8 cellular contexts compared by ENCODE assay signal in the genomic region with DNA sequence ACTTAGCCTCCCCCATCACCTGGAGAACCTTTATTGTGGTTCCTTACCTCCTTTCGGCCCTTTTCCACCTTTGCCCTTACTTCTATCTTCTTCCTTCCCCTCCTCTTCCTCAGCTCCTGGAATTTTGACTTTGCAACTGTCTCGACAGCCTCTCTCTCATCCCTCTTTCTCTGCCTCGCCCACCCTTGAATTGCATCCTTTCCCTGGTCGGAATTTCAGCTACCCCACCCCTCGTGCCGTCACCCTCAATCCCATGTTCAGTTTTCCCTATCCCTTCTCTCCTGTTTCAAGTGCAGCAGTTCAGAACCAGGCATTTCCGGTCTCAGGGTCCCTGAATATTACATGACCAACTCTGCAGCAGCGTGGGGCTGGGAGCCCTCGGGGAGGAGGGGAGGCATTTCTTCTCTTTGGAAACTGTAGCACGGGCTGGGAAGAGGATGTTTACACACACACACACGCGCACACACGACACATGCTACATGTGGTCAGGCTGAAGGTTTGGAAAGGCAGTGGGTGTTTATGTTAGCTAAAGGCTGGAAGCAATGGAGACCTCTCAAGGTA. TPM values are rescaled to one million over a fixed set of nuclear protein-coding genes. Genes with fewer than 3 reads are reported as not detected.
DNase-seq lines count a peak whose midpoint lies in the region; ATAC-seq and TF ChIP-seq lines count a peak whose summit lies in the region.

No MANE protein-coding gene starts in this region.

- peak overlapping the region; percentile 59 to 97 (median 94) for H3K27ac Mint-ChIP-seq in CD8-positive, alpha-beta memory T cell
- peak overlapping the region; percentile 87 for H3K27ac Mint-ChIP-seq in activated CD8-positive, alpha-beta T cell treated with anti-CD3 and anti-CD28 coated beads, Interleukin-2, amount 10 ng/mL, durations not matched to agents 7 days and 5 days

- no peak for TF ChIP-seq RAD21 in IMR-90 (IDR thresholded peaks at IDR 0.05; ENCODE audit: low read length)

- WGBS in IMR-90 (ENCODE audit: extremely low coverage in 2 of 2, insufficient read length in 1 of 2), 2 experiments, result 0% methylated on average over 6 of the region's 13 CpGs; no CpG with 5 or more reads in 1 of the 2 experiments
- WGBS in gastroesophageal sphincter (ENCODE audit: low coverage in 1 of 2), 2 donors, result 0% methylated on average over 5 to 11 of the region's 13 CpGs

- in situ Hi-C loops in IMR-90 (cut with MboI; ENCODE audit: low sequenced_read_pairs), result no loop called here

- peak overlapping the region; percentile 99 for H2AK9ac ChIP-seq in IMR-90 (replicated peaks; ENCODE audit: low read depth, low read length, poor library complexity)

- peaks cover 19 to 52% of the 10 kb centered on the region in 2 experiments; a peak in 3 of 4 replicates for H3K79me1 ChIP-seq in IMR-90 (ENCODE audit: low read depth in 1 of 2, low read length in 2 of 2)

- H3K4me3 ChIP-seq in CD8-positive, alpha-beta memory T cell (ENCODE audit: low read length), result peak overlapping the region; percentile 77
- peak overlapping the region; percentile 77 for H3K4me3 ChIP-seq in IMR-90 (ENCODE audit: insufficient read depth, low read depth, low read length)
- peak overlapping the region; percentile 58 to 98 for H3K4me3 ChIP-seq in gastroesophageal sphincter
- H3K4me3 ChIP-seq in parathyroid adenoma (ENCODE audit: low read depth, low read length), result peak overlapping the region; percentile 64

- H3K4me3 Mint-ChIP-seq in CD8-positive, alpha-beta memory T cell, result peak overlapping the region; percentile 87 to 100 (median 94)
- H3K4me3 Mint-ChIP-seq in activated CD8-positive, alpha-beta T cell treated with anti-CD3 and anti-CD28 coated beads, Interleukin-2, amount 10 ng/mL, durations not matched to agents 7 days and 5 days, result peak overlapping the region; percentile 90

- H3K9ac ChIP-seq in IMR-90 (ENCODE audit: low read depth, low read length) (peak overlapping the region; percentile 69), parathyroid adenoma (no peak overlapping the region)

- peaks cover 0 to 2% (median 0%) of the 10 kb centered on the region in 5 donors for H3K9me3 Mint-ChIP-seq in CD8-positive, alpha-beta memory T cell
- no peaks in the 10 kb centered on the region for H3K9me3 Mint-ChIP-seq in activated CD8-positive, alpha-beta T cell treated with anti-CD3 and anti-CD28 coated beads, Interleukin-2, amount 10 ng/mL, durations not matched to agents 7 days and 5 days (ENCODE audit: insufficient read depth)

- H3K9me3 ChIP-seq in CD8-positive, alpha-beta memory T cell (ENCODE audit: low read length), result no peaks in the 10 kb centered on the region
- H3K9me3 ChIP-seq in IMR-90 (ENCODE audit: control insufficient read depth, insufficient read depth, low read length), result no peaks in the 10 kb centered on the region
- H3K9me3 ChIP-seq in gastroesophageal sphincter, result no peaks in the 10 kb centered on the region
- H3K9me3 ChIP-seq in parathyroid adenoma (ENCODE audit: control insufficient read depth, low read length), result no peaks in the 10 kb centered on the region

- H3K56ac ChIP-seq in IMR-90 (ENCODE audit: extremely low read depth, insufficient read depth, low read length), result peak overlapping the region; percentile 80; the same call in 1 of the 2 replicates

- H3K14ac ChIP-seq in IMR-90 (replicated peaks; ENCODE audit: low read depth, low read length), result peak overlapping the region; percentile 94

- peak overlapping the region; percentile 97 for H2AK5ac ChIP-seq in IMR-90 (ENCODE audit: low read depth, low read length)

- H3K4me1 Mint-ChIP-seq in CD8-positive, alpha-beta memory T cell, result peaks cover 44 to 50% (median 47%) of the 10 kb centered on the region in 3 donors
- peaks cover 35% of the 10 kb centered on the region for H3K4me1 Mint-ChIP-seq in activated CD8-positive, alpha-beta T cell treated with anti-CD3 and anti-CD28 coated beads, Interleukin-2, amount 10 ng/mL, durations not matched to agents 7 days and 5 days (ENCODE audit: low read depth)

- peak overlapping the region; percentile 54 for H4K5ac ChIP-seq in IMR-90 (ENCODE audit: low read depth, low read length)

- no TSS peak for BruUV-seq in IMR-90 (replicated peaks; lab: Mats Ljungman, UMichigan)

- peaks cover 36% of the 10 kb centered on the region for H4K20me1 ChIP-seq in IMR-90 (ENCODE audit: insufficient read depth, low read length)

- H3K23ac ChIP-seq in IMR-90 (ENCODE audit: low read depth, low read length), result peak overlapping the region; percentile 97

- intact Hi-C loops in IMR-90 (cut with micrococcal nuclease), result loop anchor here (1.0 kb wide), 1 partner anchor 48 kb away; no protein-coding TSS in a partner anchor

- H3K79me2 ChIP-seq in parathyroid adenoma, result peaks cover 33% of the 10 kb centered on the region

- H2BK15ac ChIP-seq in IMR-90 (ENCODE audit: low read depth, low read length), result peak overlapping the region; percentile 93; the same call in 2 of the 3 replicates

- H2AFZ ChIP-seq in IMR-90 (replicated peaks; ENCODE audit: low read length, poor library complexity) (peak overlapping the region; percentile 95), parathyroid adenoma (peak overlapping the region; percentile 95)

- peaks cover 25% of the 10 kb centered on the region for H3K9me1 ChIP-seq in IMR-90 (ENCODE audit: insufficient read depth, low read length)

- H3K4me1 ChIP-seq in CD8-positive, alpha-beta memory T cell (ENCODE audit: insufficient read depth, low read length), result peaks cover 27% of the 10 kb centered on the region
- H3K4me1 ChIP-seq in IMR-90 (ENCODE audit: control insufficient read depth, insufficient read depth, low read length) (peaks cover 6% of the 10 kb centered on the region; the same call in 1 of the 2 replicates), gastroesophageal sphincter (peaks cover 0 to 53% (median 16%) of the 10 kb centered on the region in 3 donors), parathyroid adenoma (peaks cover 10% of the 10 kb centered on the region)

- H4K91ac ChIP-seq in IMR-90 (ENCODE audit: insufficient read depth, low read depth, low read length), result peak overlapping the region; percentile 88

- peak overlapping the region; percentile 77 for H2BK5ac ChIP-seq in IMR-90 (ENCODE audit: low read depth, low read length, poor library complexity, severe bottlenecking)

- peaks cover 0 to 17% (median 3%) of the 10 kb centered on the region in 3 donors for H3K36me3 Mint-ChIP-seq in CD8-positive, alpha-beta memory T cell
- H3K36me3 Mint-ChIP-seq in activated CD8-positive, alpha-beta T cell treated with anti-CD3 and anti-CD28 coated beads, Interleukin-2, amount 10 ng/mL, durations not matched to agents 7 days and 5 days (ENCODE audit: low read depth), result peaks cover 10% of the 10 kb centered on the region

- H3K36me3 ChIP-seq in CD8-positive, alpha-beta memory T cell (ENCODE audit: insufficient read depth, low read length), result no peaks in the 10 kb centered on the region
- peaks cover 5% of the 10 kb centered on the region; the same call in 1 of the 2 replicates for H3K36me3 ChIP-seq in IMR-90 (ENCODE audit: control insufficient read depth, insufficient read depth, low read length)
- H3K36me3 ChIP-seq in gastroesophageal sphincter, result no peaks in the 10 kb centered on the region
- H3K36me3 ChIP-seq in parathyroid adenoma (ENCODE audit: control insufficient read depth, insufficient read depth, low read length), result no peaks in the 10 kb centered on the region

- CTCF ChIA-PET in CD8-positive, alpha-beta memory T cell (lab: Charles Lee), result interaction anchor here (1.4 to 2.2 kb wide), 2 partner anchors 27 to 44 kb away, joined by 3 to 7 read pairs; a partner anchor contains a TSS
- CTCF ChIA-PET in IMR-90 (lab: Yijun Ruan, JAX), result no interaction called here
- CTCF ChIA-PET in activated CD8-positive, alpha-beta T cell treated with anti-CD3 and anti-CD28 coated beads, Interleukin-2, amount 10 ng/mL, durations not matched to agents 7 days and 5 days (lab: Charles Lee), result interaction anchor here (0.6 to 1.7 kb wide), 2 partner anchors 44 to 267 kb away, joined by 3 to 4 read pairs; no protein-coding TSS in a partner anchor

- H3K18ac ChIP-seq in IMR-90 (ENCODE audit: low read depth, low read length), result peak overlapping the region; percentile 48

- no peaks in the 10 kb centered on the region for H3K27me3 ChIP-seq in CD8-positive, alpha-beta memory T cell (ENCODE audit: insufficient read depth, low read length, poor library complexity, severe bottlenecking)
- H3K27me3 ChIP-seq in IMR-90 (ENCODE audit: control insufficient read depth, insufficient read depth, low read length), result no peaks in the 10 kb centered on the region
- H3K27me3 ChIP-seq in gastroesophageal sphincter, result no peaks in the 10 kb centered on the region
- H3K27me3 ChIP-seq in parathyroid adenoma (ENCODE audit: control insufficient read depth, insufficient read depth, low read length), result no peaks in the 10 kb centered on the region

- H3K27ac ChIP-seq in CD8-positive, alpha-beta memory T cell (ENCODE audit: low read depth, low read length), result peak overlapping the region; percentile 65
- H3K27ac ChIP-seq in IMR-90 (ENCODE audit: insufficient read depth, low read length) (peak overlapping the region; percentile 81), gastroesophageal sphincter (peak overlapping the region; percentile 40 to 97 (median 92)), parathyroid adenoma (peak overlapping the region; percentile 72)

- peak overlapping the region; percentile 82 to 87 for H4K8ac ChIP-seq in IMR-90 (ENCODE audit: low read depth in 2 of 2, low read length in 2 of 2)

- peak; percentile 33 for ATAC-seq in IMR-90 (ENCODE audit: low read depth)
- ATAC-seq in activated CD8-positive, alpha-beta T cell treated with anti-CD3 and anti-CD28 coated beads, Interleukin-2, amount 10 ng/mL, durations not matched to agents 7 days and 5 days, result no peak
- ATAC-seq in gastroesophageal sphincter, result no peak
- ATAC-seq in GM18519 (IDR thresholded peaks at IDR 0.05; ENCODE audit: low FRiP score, unreplicated experiment), result no peak
- ATAC-seq in HG02571 (IDR thresholded peaks at IDR 0.05; ENCODE audit: unreplicated experiment), result no peak

- peak overlapping the region; percentile 95 for H3K4ac ChIP-seq in IMR-90 (ENCODE audit: low read depth, low read length)

- no peaks in the 10 kb centered on the region for H3K27me3 Mint-ChIP-seq in CD8-positive, alpha-beta memory T cell
- no peaks in the 10 kb centered on the region for H3K27me3 Mint-ChIP-seq in activated CD8-positive, alpha-beta T cell treated with anti-CD3 and anti-CD28 coated beads, Interleukin-2, amount 10 ng/mL, durations not matched to agents 7 days and 5 days (ENCODE audit: low read depth)

- peak overlapping the region; percentile 85; the same call in 1 of the 2 replicates for H2BK20ac ChIP-seq in IMR-90 (ENCODE audit: low read depth, low read length)

- peak overlapping the region; percentile 48 for H2BK120ac ChIP-seq in IMR-90 (ENCODE audit: low read depth, low read length)

- TF ChIP-seq POLR2A in IMR-90 (IDR thresholded peaks at IDR 0.05; ENCODE audit: low read depth, low read length) (no peak), gastroesophageal sphincter (IDR thresholded peaks at IDR 0.05) (no peak)

- no peak for TF ChIP-seq EP300 in gastroesophageal sphincter (IDR thresholded peaks at IDR 0.05)

- dilution Hi-C loops in IMR-90 (cut with HindIII; ENCODE audit: low sequenced_read_pairs, unreplicated experiment), result no loop called here

- H3K4me2 ChIP-seq in IMR-90 (ENCODE audit: low read depth, low read length) (peak overlapping the region; percentile 93), parathyroid adenoma (ENCODE audit: low read length) (peak overlapping the region; percentile 93)

- peak in 1 of 5 donors; percentile 25 for DNase-seq in CD8-positive, alpha-beta memory T cell
- DNase-seq in IMR-90 (peak; percentile 80), activated gamma-delta T cell treated with Interleukin-2 at 50 U/mL for 16 hours (no peak)
- peak; percentile 30 for DNase-seq in activated CD8-positive, alpha-beta T cell treated with anti-CD3 and anti-CD28 coated beads, Interleukin-2, amount 10 ng/mL, durations not matched to agents 7 days and 5 days

- TF ChIP-seq CTCF in IMR-90 (conservative IDR thresholded peaks at IDR 0.05; ENCODE audit: low read depth, low read length) (no peak), gastroesophageal sphincter (IDR thresholded peaks at IDR 0.05) (no peak), parathyroid adenoma (IDR thresholded peaks at IDR 0.05) (no peak)

- POLR2A ChIA-PET in CD8-positive, alpha-beta memory T cell (lab: Charles Lee), result interaction anchor here (0.9 to 1.5 kb wide), 4 partner anchors 18 to 106 kb away, joined by 3 to 4 read pairs (median 4); a partner anchor contains a TSS
- POLR2A ChIA-PET in IMR-90 (lab: Charles Lee; ENCODE audit: unreplicated experiment), result no interaction called here
- POLR2A ChIA-PET in activated CD8-positive, alpha-beta T cell treated with anti-CD3 and anti-CD28 coated beads, Interleukin-2, amount 10 ng/mL, durations not matched to agents 7 days and 5 days (lab: Charles Lee), result interaction anchor here (0.8 kb wide), 1 partner anchor 113 kb away, joined by 4 read pairs; no protein-coding TSS in a partner anchor

RNA-seq across cellular contexts. Expression of a gene that starts 0.9 kb away (rescaled TPM):
- 10 to 100 TPM; 58.6 TPM for total RNA-seq in CD8-positive, alpha-beta memory T cell
- polyA plus RNA-seq in CD8-positive, alpha-beta memory T cell, result 30.5 TPM
- total RNA-seq in IMR-90 (2012; rRNA removed), result 12.2 and 12.8 TPM in 2 replicates
- polyA plus RNA-seq in IMR-90 (2012; rRNA removed), result 40.9 and 41.3 TPM in 2 replicates
- polyA plus RNA-seq in IMR-90 (2012; cell fraction: cytosol; rRNA removed), result 32.0 and 34.9 TPM in 2 replicates
- polyA plus RNA-seq in IMR-90 (2012; cell fraction: nucleus; rRNA removed; ENCODE audit: low replicate concordance), result 214 and 296 TPM in 2 replicates
- 10 to 100 TPM; 68.1 to 73.2 TPM for total RNA-seq in activated CD8-positive, alpha-beta T cell treated with anti-CD3 and anti-CD28 coated beads, Interleukin-2, amount 10 ng/mL, durations not matched to agents 7 days and 5 days
- 10 to 100 TPM; 29.3 to 48.6 (median 46.4) TPM for total RNA-seq in gastroesophageal sphincter

RNA-seq across cellular contexts. Expression of a gene that starts 27.1 kb away (rescaled TPM):
- total RNA-seq in CD8-positive, alpha-beta memory T cell, result 10 to 100 TPM; 10.1 to 12.0 TPM
- polyA plus RNA-seq in CD8-positive, alpha-beta memory T cell, result 1.9 TPM
- total RNA-seq in IMR-90 (2012; rRNA removed) (9.4 and 12.5 TPM in 2 replicates), gastroesophageal sphincter (10 to 100 TPM; 10.2 to 21.3 (median 15.7) TPM)
- 28.0 and 28.8 TPM in 2 replicates for polyA plus RNA-seq in IMR-90 (2012; rRNA removed)
- 12.4 and 16.5 TPM in 2 replicates for polyA plus RNA-seq in IMR-90 (2012; cell fraction: cytosol; rRNA removed)
- 159 and 191 TPM in 2 replicates for polyA plus RNA-seq in IMR-90 (2012; cell fraction: nucleus; rRNA removed; ENCODE audit: low replicate concordance)
- 10 to 100 TPM; 11.6 to 20.0 TPM for total RNA-seq in activated CD8-positive, alpha-beta T cell treated with anti-CD3 and anti-CD28 coated beads, Interleukin-2, amount 10 ng/mL, durations not matched to agents 7 days and 5 days

RNA-seq across cellular contexts. Expression of a gene that starts 38.1 kb away (rescaled TPM):
- total RNA-seq in CD8-positive, alpha-beta memory T cell, result 100 to 1,000 TPM; 198 to 207 TPM
- 259 TPM for polyA plus RNA-seq in CD8-positive, alpha-beta memory T cell
- total RNA-seq in IMR-90 (2012; rRNA removed), result 217 and 244 TPM in 2 replicates
- 254 and 291 TPM in 2 replicates for polyA plus RNA-seq in IMR-90 (2012; rRNA removed)
- 313 and 446 TPM in 2 replicates for polyA plus RNA-seq in IMR-90 (2012; cell fraction: cytosol; rRNA removed)
- polyA plus RNA-seq in IMR-90 (2012; cell fraction: nucleus; rRNA removed; ENCODE audit: low replicate concordance), result 108 and 126 TPM in 2 replicates
- total RNA-seq in activated CD8-positive, alpha-beta T cell treated with anti-CD3 and anti-CD28 coated beads, Interleukin-2, amount 10 ng/mL, durations not matched to agents 7 days and 5 days, result 100 to 1,000 TPM; 107 to 119 TPM
- total RNA-seq in gastroesophageal sphincter, result 100 to 1,000 TPM; 184 to 242 (median 187) TPM

RNA-seq across cellular contexts. Expression of a gene that starts 45.3 kb away (rescaled TPM):
- not detected for total RNA-seq in CD8-positive, alpha-beta memory T cell
- polyA plus RNA-seq in CD8-positive, alpha-beta memory T cell, result not detected
- total RNA-seq in IMR-90 (2012; rRNA removed) (not detected in 2 replicates), gastroesophageal sphincter (not detected)
- not detected in 2 replicates for polyA plus RNA-seq in IMR-90 (2012; rRNA removed)
- polyA plus RNA-seq in IMR-90 (2012; cell fraction: cytosol; rRNA removed), result not detected in 2 replicates
- polyA plus RNA-seq in IMR-90 (2012; cell fraction: nucleus; rRNA removed; ENCODE audit: low replicate concordance), result not detected in 2 replicates
- total RNA-seq in activated CD8-positive, alpha-beta T cell treated with anti-CD3 and anti-CD28 coated beads, Interleukin-2, amount 10 ng/mL, durations not matched to agents 7 days and 5 days, result not detected
